Comparison of ENCODE assay signal across 1 cellular context in the genomic region with DNA sequence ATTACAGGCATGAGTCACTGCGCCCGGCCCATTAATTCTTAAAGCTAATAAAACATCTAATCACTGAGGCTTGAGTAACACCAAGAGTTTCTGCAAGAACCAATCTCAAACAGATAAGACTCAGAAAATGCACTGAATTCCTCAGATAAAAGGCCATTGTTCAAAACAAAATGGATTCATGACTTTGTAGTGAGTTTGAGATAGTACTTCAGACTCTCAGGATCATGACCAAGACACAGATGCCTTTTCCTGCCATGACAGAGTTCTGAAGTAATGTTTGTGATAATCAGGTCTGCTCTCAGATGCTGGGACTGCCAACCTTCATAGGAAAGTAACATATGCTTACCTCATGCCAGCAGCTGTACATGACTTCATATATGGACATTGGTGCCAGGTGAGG.
TF ChIP-seq lines count a peak whose summit lies in the region.

No MANE protein-coding gene starts in this region.

TF ChIP-seq in endothelial cell of umbilical vein, 7 proteins besides CTCF, POLR2A, EP300 and RAD21:
- TF ChIP-seq, protein P1, sequence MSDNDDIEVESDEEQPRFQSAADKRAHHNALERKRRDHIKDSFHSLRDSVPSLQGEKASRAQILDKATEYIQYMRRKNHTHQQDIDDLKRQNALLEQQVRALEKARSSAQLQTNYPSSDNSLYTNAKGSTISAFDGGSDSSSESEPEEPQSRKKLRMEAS (IDR thresholded peaks at IDR 0.05; ENCODE audit: insufficient read depth, insufficient read length), result no peak
- no peak for TF ChIP-seq JUN (IDR thresholded peaks at IDR 0.05; ENCODE audit: borderline replicate concordance, insufficient read depth, insufficient read length, low read depth)
- no peak for TF ChIP-seq EZH2 (IDR thresholded peaks at IDR 0.05; ENCODE audit: borderline replicate concordance, low read depth, low read length, severe bottlenecking)
- no peak for TF ChIP-seq MYC (IDR thresholded peaks at IDR 0.05; ENCODE audit: low read depth, low read length)
- TF ChIP-seq POLR2AphosphoS5 (IDR thresholded peaks at IDR 0.05; ENCODE audit: insufficient read depth, low read depth, low read length), result no peak
- TF ChIP-seq FOS (IDR thresholded peaks at IDR 0.05; ENCODE audit: borderline replicate concordance, insufficient read depth, low read length), result no peak
- no peak for TF ChIP-seq GATA2 (IDR thresholded peaks at IDR 0.05; ENCODE audit: insufficient read depth, insufficient read length, low read depth, low read length)
